ENCODE assay signal across 8 cellular contexts in the genomic region with DNA sequence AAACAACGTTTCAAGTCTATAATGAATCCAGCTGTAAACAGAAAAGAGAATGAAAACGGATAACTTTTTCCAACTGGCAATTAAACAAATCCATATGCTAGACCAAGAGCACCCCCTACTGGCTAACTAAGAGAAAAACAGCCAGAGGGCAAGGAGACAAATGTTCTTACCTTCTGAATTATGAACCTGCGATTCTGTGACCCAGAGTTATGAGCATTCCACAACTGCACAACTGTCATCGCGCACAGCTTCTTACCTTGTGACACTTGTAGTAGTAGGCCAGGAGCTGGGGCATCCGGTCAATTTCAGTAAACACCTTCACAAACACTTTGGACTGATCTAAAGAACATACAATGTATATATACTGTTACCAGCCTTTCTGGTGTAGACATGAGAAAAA. TPM values are rescaled to one million over a fixed set of nuclear protein-coding genes. Genes with fewer than 3 reads are reported as not detected.
DNase-seq lines count a peak whose midpoint lies in the region; ATAC-seq, FAIRE-seq and TF ChIP-seq lines count a peak whose summit lies in the region.

No MANE protein-coding gene starts in this region.

- TF ChIP-seq POLR2A in testis (IDR thresholded peaks at IDR 0.05) = no peak

- DNase-seq in DMS79 (lab: John Stamatoyannopoulos, UW) = peak; percentile 39
- peak; percentile 14 to 61 for DNase-seq in HL-60 (ENCODE audit: low read depth in 1 of 2, low spot score in 1 of 2)
- DNase-seq in NCI-H748 (lab: John Stamatoyannopoulos, UW; ENCODE audit: unreplicated experiment) = peak; percentile 53
- DNase-seq in kidney = no peak
- no peak for DNase-seq in testis

- no peaks in the 10 kb centered on the region for H3K9me3 Mint-ChIP-seq in brain

- peaks cover 9 to 25% of the 10 kb centered on the region in 2 donors for H3K36me3 ChIP-seq in kidney (ENCODE audit: control insufficient read depth in 1 of 2, insufficient read depth in 2 of 2, low read length in 2 of 2)
- no peaks in the 10 kb centered on the region for H3K36me3 ChIP-seq in testis (ENCODE audit: low read depth, missing control alignments)

- H3K9me3 ChIP-seq in kidney (ENCODE audit: control insufficient read depth in 1 of 2, low read length in 2 of 2) (no peaks in the 10 kb centered on the region), testis (no peaks in the 10 kb centered on the region)

- WGBS in testis, 2 donors = 29 to 46% methylated on average over 6 of the region's 6 CpGs

- intact Hi-C loops in kidney (cut with DNase I) (no loop called here), testis (cut with DNase I; ENCODE audit: low total_unique reads) (loop anchor here (10.0 kb wide), 1 partner anchor 250 kb away; a partner anchor contains a TSS)

- H3K27ac ChIP-seq in HL-60 (replicated peaks) = no peak overlapping the region
- no peak overlapping the region for H3K27ac ChIP-seq in kidney (ENCODE audit: low read depth in 2 of 2, low read length in 2 of 2)
- H3K27ac ChIP-seq in testis = no peak overlapping the region

- H3K27me3 ChIP-seq in HL-60 (ENCODE audit: insufficient read depth, poor library complexity, severe bottlenecking) = no peaks in the 10 kb centered on the region
- H3K27me3 ChIP-seq in testis = no peaks in the 10 kb centered on the region

- H3K27me3 Mint-ChIP-seq in brain = no peaks in the 10 kb centered on the region

- H3K36me3 Mint-ChIP-seq in brain = peaks cover 73% of the 10 kb centered on the region

- H3K9ac ChIP-seq in kidney (ENCODE audit: low read length in 2 of 2) = no peak overlapping the region

- H3K4me3 Mint-ChIP-seq in brain = no peak overlapping the region

- peak; percentile 70 for TF ChIP-seq CTCF in HL-60 (IDR thresholded peaks at IDR 0.05; ENCODE audit: insufficient read depth, low read length)
- peak; percentile 83 to 90 for TF ChIP-seq CTCF in brain (conservative IDR thresholded peaks at IDR 0.05)
- peak; percentile 81 for TF ChIP-seq CTCF in kidney (IDR thresholded peaks at IDR 0.05; ENCODE audit: borderline replicate concordance, extremely low read depth, insufficient read depth)
- TF ChIP-seq CTCF in testis (IDR thresholded peaks at IDR 0.05) = peak; percentile 69 to 89 (median 82)

- no peaks in the 10 kb centered on the region for H3K4me1 ChIP-seq in kidney (ENCODE audit: control insufficient read depth in 1 of 2, insufficient read depth in 1 of 2, low read depth in 1 of 2, low read length in 2 of 2)
- no peaks in the 10 kb centered on the region for H3K4me1 ChIP-seq in testis

- no peak for FAIRE-seq in kidney (lab: Jason Lieb, UNC)

- no peak overlapping the region for H3K4me3 ChIP-seq in HL-60 (replicated peaks; ENCODE audit: insufficient read depth, low read length)
- H3K4me3 ChIP-seq in kidney (ENCODE audit: low read length in 2 of 2) = no peak overlapping the region
- H3K4me3 ChIP-seq in testis = no peak overlapping the region

- peak overlapping the region in 4 of 5 experiments; percentile 5 to 80 (median 40) for H3K27ac Mint-ChIP-seq in brain

- no peak for ATAC-seq in GM21367 (IDR thresholded peaks at IDR 0.05; ENCODE audit: unreplicated experiment)
- ATAC-seq in GM19351 (IDR thresholded peaks at IDR 0.05; ENCODE audit: unreplicated experiment) = no peak

- no peaks in the 10 kb centered on the region for H3K4me1 Mint-ChIP-seq in brain

RNA-seq across cellular contexts. Expression of a gene that starts 18.6 kb away (rescaled TPM):
- polyA plus RNA-seq in brain (ENCODE audit: insufficient read depth, low read depth, low replicate concordance) (22.2 TPM), kidney (ENCODE audit: insufficient read depth, low read depth, low replicate concordance) (27.0 TPM), testis (ENCODE audit: insufficient read depth, low read depth, low replicate concordance) (21.5 TPM)
- total RNA-seq in kidney (25.2 TPM), testis (10 to 100 TPM; 35.1 to 40.7 TPM)

Comparison
In these comparisons a context has a peak if more than half of its experiments do, and no peak if none do; other contexts are left out.
1. DNase-seq: peak in DMS79 (single experiment), HL-60 (2 of 2) and NCI-H748 (single experiment); none in kidney (single experiment) and testis (single experiment).
2. Peak in every context shown above with its lines, with median percentiles within 50 percentile points of each other: CTCF ChIP-seq.